In the genomic region with DNA sequence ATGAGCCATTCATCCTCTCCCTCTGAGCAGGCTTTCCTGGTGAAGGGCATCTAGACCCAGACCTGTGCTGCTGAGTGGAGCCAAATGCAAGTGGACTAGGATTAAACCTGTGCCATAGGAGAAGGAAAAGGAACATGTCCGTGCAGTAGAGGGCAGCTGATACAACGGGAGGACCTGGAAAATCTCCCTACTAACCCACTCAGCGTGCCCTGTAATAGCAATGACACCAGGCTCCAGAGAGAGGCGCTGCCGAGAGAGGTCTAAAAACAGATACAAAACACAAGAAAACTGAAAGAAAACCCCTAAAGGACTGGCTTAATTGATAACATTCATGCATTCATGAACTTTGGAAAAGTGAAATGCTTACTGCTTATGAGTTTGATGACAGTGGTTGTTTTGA, we compare ENCODE assay signal across 1 cellular context.
TF ChIP-seq lines count a peak whose summit lies in the region.

No MANE protein-coding gene starts in this region.

TF ChIP-seq in H1, 55 proteins besides CTCF, POLR2A, EP300 and RAD21 (continued from another document):
- TF ChIP-seq HDAC6 (IDR thresholded peaks at IDR 0.05; ENCODE audit: low read depth, low read length) (no peak), TAF7 (optimal IDR thresholded peaks at IDR 0.05; ENCODE audit: borderline replicate concordance, low read depth, low read length) (no peak), BACH1 (IDR thresholded peaks at IDR 0.05; ENCODE audit: low read length) (no peak), BCL11A (IDR thresholded peaks at IDR 0.05; ENCODE audit: low read depth in 2 of 2, low read length in 2 of 2) (no peak), POU5F1 (IDR thresholded peaks at IDR 0.05; ENCODE audit: low read depth, low read length) (no peak), TEAD4 (IDR thresholded peaks at IDR 0.05; ENCODE audit: low read depth, low read length) (no peak), GTF2F1 (IDR thresholded peaks at IDR 0.05; ENCODE audit: borderline replicate concordance, low read depth, low read length) (no peak), TBP (IDR thresholded peaks at IDR 0.05; ENCODE audit: low read depth, low read length) (no peak), CBX8 (IDR thresholded peaks at IDR 0.05; ENCODE audit: borderline replicate concordance, low read depth, low read length) (no peak), KDM5A (IDR thresholded peaks at IDR 0.05; ENCODE audit: low read length) (no peak), CHD1 (IDR thresholded peaks at IDR 0.05; ENCODE audit: low read depth, low read length) (no peak), YY1 (IDR thresholded peaks at IDR 0.05; ENCODE audit: low read depth, low read length) (no peak), FOSL1 (IDR thresholded peaks at IDR 0.05; ENCODE audit: insufficient read depth, low read depth, low read length) (no peak), ATF3 (IDR thresholded peaks at IDR 0.05; ENCODE audit: insufficient read depth, low read depth, low read length) (no peak)
- TF ChIP-seq, protein P1, sequence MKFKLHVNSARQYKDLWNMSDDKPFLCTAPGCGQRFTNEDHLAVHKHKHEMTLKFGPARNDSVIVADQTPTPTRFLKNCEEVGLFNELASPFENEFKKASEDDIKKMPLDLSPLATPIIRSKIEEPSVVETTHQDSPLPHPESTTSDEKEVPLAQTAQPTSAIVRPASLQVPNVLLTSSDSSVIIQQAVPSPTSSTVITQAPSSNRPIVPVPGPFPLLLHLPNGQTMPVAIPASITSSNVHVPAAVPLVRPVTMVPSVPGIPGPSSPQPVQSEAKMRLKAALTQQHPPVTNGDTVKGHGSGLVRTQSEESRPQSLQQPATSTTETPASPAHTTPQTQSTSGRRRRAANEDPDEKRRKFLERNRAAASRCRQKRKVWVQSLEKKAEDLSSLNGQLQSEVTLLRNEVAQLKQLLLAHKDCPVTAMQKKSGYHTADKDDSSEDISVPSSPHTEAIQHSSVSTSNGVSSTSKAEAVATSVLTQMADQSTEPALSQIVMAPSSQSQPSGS (IDR thresholded peaks at IDR 0.05; ENCODE audit: low read length) = no peak
- TF ChIP-seq, protein P2, sequence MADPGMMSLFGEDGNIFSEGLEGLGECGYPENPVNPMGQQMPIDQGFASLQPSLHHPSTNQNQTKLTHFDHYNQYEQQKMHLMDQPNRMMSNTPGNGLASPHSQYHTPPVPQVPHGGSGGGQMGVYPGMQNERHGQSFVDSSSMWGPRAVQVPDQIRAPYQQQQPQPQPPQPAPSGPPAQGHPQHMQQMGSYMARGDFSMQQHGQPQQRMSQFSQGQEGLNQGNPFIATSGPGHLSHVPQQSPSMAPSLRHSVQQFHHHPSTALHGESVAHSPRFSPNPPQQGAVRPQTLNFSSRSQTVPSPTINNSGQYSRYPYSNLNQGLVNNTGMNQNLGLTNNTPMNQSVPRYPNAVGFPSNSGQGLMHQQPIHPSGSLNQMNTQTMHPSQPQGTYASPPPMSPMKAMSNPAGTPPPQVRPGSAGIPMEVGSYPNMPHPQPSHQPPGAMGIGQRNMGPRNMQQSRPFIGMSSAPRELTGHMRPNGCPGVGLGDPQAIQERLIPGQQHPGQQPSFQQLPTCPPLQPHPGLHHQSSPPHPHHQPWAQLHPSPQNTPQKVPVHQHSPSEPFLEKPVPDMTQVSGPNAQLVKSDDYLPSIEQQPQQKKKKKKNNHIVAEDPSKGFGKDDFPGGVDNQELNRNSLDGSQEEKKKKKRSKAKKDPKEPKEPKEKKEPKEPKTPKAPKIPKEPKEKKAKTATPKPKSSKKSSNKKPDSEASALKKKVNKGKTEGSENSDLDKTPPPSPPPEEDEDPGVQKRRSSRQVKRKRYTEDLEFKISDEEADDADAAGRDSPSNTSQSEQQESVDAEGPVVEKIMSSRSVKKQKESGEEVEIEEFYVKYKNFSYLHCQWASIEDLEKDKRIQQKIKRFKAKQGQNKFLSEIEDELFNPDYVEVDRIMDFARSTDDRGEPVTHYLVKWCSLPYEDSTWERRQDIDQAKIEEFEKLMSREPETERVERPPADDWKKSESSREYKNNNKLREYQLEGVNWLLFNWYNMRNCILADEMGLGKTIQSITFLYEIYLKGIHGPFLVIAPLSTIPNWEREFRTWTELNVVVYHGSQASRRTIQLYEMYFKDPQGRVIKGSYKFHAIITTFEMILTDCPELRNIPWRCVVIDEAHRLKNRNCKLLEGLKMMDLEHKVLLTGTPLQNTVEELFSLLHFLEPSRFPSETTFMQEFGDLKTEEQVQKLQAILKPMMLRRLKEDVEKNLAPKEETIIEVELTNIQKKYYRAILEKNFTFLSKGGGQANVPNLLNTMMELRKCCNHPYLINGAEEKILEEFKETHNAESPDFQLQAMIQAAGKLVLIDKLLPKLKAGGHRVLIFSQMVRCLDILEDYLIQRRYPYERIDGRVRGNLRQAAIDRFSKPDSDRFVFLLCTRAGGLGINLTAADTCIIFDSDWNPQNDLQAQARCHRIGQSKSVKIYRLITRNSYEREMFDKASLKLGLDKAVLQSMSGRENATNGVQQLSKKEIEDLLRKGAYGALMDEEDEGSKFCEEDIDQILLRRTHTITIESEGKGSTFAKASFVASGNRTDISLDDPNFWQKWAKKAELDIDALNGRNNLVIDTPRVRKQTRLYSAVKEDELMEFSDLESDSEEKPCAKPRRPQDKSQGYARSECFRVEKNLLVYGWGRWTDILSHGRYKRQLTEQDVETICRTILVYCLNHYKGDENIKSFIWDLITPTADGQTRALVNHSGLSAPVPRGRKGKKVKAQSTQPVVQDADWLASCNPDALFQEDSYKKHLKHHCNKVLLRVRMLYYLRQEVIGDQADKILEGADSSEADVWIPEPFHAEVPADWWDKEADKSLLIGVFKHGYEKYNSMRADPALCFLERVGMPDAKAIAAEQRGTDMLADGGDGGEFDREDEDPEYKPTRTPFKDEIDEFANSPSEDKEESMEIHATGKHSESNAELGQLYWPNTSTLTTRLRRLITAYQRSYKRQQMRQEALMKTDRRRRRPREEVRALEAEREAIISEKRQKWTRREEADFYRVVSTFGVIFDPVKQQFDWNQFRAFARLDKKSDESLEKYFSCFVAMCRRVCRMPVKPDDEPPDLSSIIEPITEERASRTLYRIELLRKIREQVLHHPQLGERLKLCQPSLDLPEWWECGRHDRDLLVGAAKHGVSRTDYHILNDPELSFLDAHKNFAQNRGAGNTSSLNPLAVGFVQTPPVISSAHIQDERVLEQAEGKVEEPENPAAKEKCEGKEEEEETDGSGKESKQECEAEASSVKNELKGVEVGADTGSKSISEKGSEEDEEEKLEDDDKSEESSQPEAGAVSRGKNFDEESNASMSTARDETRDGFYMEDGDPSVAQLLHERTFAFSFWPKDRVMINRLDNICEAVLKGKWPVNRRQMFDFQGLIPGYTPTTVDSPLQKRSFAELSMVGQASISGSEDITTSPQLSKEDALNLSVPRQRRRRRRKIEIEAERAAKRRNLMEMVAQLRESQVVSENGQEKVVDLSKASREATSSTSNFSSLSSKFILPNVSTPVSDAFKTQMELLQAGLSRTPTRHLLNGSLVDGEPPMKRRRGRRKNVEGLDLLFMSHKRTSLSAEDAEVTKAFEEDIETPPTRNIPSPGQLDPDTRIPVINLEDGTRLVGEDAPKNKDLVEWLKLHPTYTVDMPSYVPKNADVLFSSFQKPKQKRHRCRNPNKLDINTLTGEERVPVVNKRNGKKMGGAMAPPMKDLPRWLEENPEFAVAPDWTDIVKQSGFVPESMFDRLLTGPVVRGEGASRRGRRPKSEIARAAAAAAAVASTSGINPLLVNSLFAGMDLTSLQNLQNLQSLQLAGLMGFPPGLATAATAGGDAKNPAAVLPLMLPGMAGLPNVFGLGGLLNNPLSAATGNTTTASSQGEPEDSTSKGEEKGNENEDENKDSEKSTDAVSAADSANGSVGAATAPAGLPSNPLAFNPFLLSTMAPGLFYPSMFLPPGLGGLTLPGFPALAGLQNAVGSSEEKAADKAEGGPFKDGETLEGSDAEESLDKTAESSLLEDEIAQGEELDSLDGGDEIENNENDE (IDR thresholded peaks at IDR 0.05; ENCODE audit: insufficient replicate concordance, low read length) = no peak
TF ChIP-seq in H1: peak in this region for 0.
